ENCODE assay signal across 23 cellular contexts in genomic region chr6:143501851-143502250, GRCh38. TPM values are rescaled to one million over a fixed set of nuclear protein-coding genes. Genes with fewer than 3 reads are reported as not detected.
DNase-seq lines count a peak whose midpoint lies in the region; ATAC-seq and TF ChIP-seq lines count a peak whose summit lies in the region.
"Had no signal": no experiment of that assay in that cellular context is flagged by ENCODE, and none has a peak within 500 bp of the region (broad histone marks: within the 10 kb centered on the region; RNA-seq: fewer than 3 reads in every experiment).

No MANE protein-coding gene starts in this region.

- H4K20me1 ChIP-seq in GM23248 (ENCODE audit: insufficient read depth) (no peaks in the 10 kb centered on the region), hepatocyte (ENCODE audit: insufficient read depth, poor library complexity, severe bottlenecking) (no peaks in the 10 kb centered on the region)
- H4K20me1 ChIP-seq: BLaER1 treated with 17β-estradiol and CSF1 and Interleukin-3, amounts not matched to agents 10 nM and 100 nM had no signal

- H3K4me3 ChIP-seq in GM23248 (no peak overlapping the region), hepatocyte (no peak overlapping the region)
- H3K4me3 ChIP-seq: BLaER1 treated with 17β-estradiol and CSF1 and Interleukin-3, amounts not matched to agents 10 nM and 100 nM; esophagus muscularis mucosa; lung; uterus had no signal

- in situ Hi-C loops in GM23248 (cut with MboI) (no loop called here), SK-MEL-5 (cut with HindIII; ENCODE audit: low pct_unique_long_range_greater_than_20kb, low sequenced_read_pairs) (no loop called here)

- peak; percentile 25 for TF ChIP-seq CTCF in hepatocyte (IDR thresholded peaks at IDR 0.05; ENCODE audit: poor library complexity)
- TF ChIP-seq CTCF in activated CD8-positive, alpha-beta T cell treated with anti-CD3 and anti-CD28 coated beads for 36 hours (IDR thresholded peaks at IDR 0.05): no peak

- H3K9me2 ChIP-seq in GM23248 (ENCODE audit: insufficient read depth): no peaks in the 10 kb centered on the region
- no peaks in the 10 kb centered on the region for H3K9me2 ChIP-seq in hepatocyte (replicated peaks; ENCODE audit: insufficient read depth)

- no peak overlapping the region for H3K27ac Mint-ChIP-seq in activated CD8-positive, alpha-beta T cell treated with anti-CD3 and anti-CD28 coated beads for 36 hours
- H3K27ac Mint-ChIP-seq: activated CD4-positive, alpha-beta memory T cell treated with anti-CD3 and anti-CD28 coated beads, Interleukin-2, amount 10 ng/mL, durations not matched to agents 7 days and 5 days; activated naive CD4-positive, alpha-beta T cell treated with anti-CD3 and anti-CD28 coated beads, Interleukin-2, amount 50 U/mL, for 72 hours; brain; T-helper 1 cell treated with Interleukin-12 subunit alpha and Interleukin-12 subunit beta and Interleukin-4 antibody, amounts not matched to agents 30 μg/mL and 1 μg/mL, for 36 hours had no signal

- POLR2A ChIA-PET in activated CD8-positive, alpha-beta T cell treated with anti-CD3 and anti-CD28 coated beads for 36 hours (lab: Charles Lee): no interaction called here

- H3K27me3 ChIP-seq in GM23248 (replicated peaks; ENCODE audit: insufficient read depth): no peaks in the 10 kb centered on the region
- H3K27me3 ChIP-seq in hepatocyte: no peaks in the 10 kb centered on the region
- H3K27me3 ChIP-seq: BLaER1 treated with 17β-estradiol and CSF1 and Interleukin-3, amounts not matched to agents 10 nM and 100 nM; esophagus muscularis mucosa; uterus had no signal

- no peaks in the 10 kb centered on the region for H3F3A ChIP-seq in GM23248 (ENCODE audit: insufficient read depth)

- H3K36me3 ChIP-seq in GM23248 (ENCODE audit: low read depth): peaks cover 11% of the 10 kb centered on the region; the same call in 1 of the 2 replicates
- no peaks in the 10 kb centered on the region for H3K36me3 ChIP-seq in hepatocyte (replicated peaks; ENCODE audit: insufficient read depth, low read depth)
- H3K36me3 ChIP-seq: uterus, WERI-Rb-1 had no signal

- no peaks in the 10 kb centered on the region for H3K4me1 ChIP-seq in GM23248 (ENCODE audit: insufficient read depth)
- no peaks in the 10 kb centered on the region for H3K4me1 ChIP-seq in hepatocyte (ENCODE audit: insufficient read depth)
- H3K4me1 ChIP-seq: BLaER1 treated with 17β-estradiol and CSF1 and Interleukin-3, amounts not matched to agents 10 nM and 100 nM; esophagus muscularis mucosa; uterus had no signal

- no peaks in the 10 kb centered on the region for H3K27me3 Mint-ChIP-seq in activated CD8-positive, alpha-beta T cell treated with anti-CD3 and anti-CD28 coated beads for 36 hours
- H3K27me3 Mint-ChIP-seq: activated CD4-positive, alpha-beta memory T cell treated with anti-CD3 and anti-CD28 coated beads, Interleukin-2, amount 10 ng/mL, durations not matched to agents 7 days and 5 days; brain had no signal

- no peak overlapping the region for H3K9ac ChIP-seq in GM23248
- H3K9ac ChIP-seq: BLaER1 treated with 17β-estradiol and CSF1 and Interleukin-3, amounts not matched to agents 10 nM and 100 nM had no signal

- no peak overlapping the region for H2AFZ ChIP-seq in GM23248
- H2AFZ ChIP-seq in hepatocyte: no peak overlapping the region

- no peaks in the 10 kb centered on the region for H3K9me3 ChIP-seq in GM23248 (ENCODE audit: low read depth)
- H3K9me3 ChIP-seq in hepatocyte (ENCODE audit: low read depth): no peaks in the 10 kb centered on the region
- H3K9me3 ChIP-seq: BLaER1 treated with 17β-estradiol and CSF1 and Interleukin-3, amounts not matched to agents 10 nM and 100 nM; esophagus muscularis mucosa; uterus had no signal

- peaks cover 5% of the 10 kb centered on the region for H3K9me3 Mint-ChIP-seq in activated CD8-positive, alpha-beta T cell treated with anti-CD3 and anti-CD28 coated beads for 36 hours
- H3K9me3 Mint-ChIP-seq: activated T-cell treated with anti-CD3 and anti-CD28 coated beads, Interleukin-2, amount 50 U/mL, for 4 hours; brain; T-helper 1 cell treated with Interleukin-12 subunit alpha and Interleukin-12 subunit beta and Interleukin-4 antibody, amounts not matched to agents 30 μg/mL and 1 μg/mL, for 36 hours had no signal

- WGBS in GM23248 (ENCODE audit: low coverage in 1 of 2, low lambda C conversion rate in 2 of 2, missing lambda C conversion rate in 2 of 2), 2 experiments: 77 to 81% methylated on average over 2 of the region's 2 CpGs
- 85% methylated on average over 2 of the region's 2 CpGs for WGBS in hepatocyte (ENCODE audit: low lambda C conversion rate, missing lambda C conversion rate)

- peaks cover 26% of the 10 kb centered on the region for H3K36me3 Mint-ChIP-seq in activated CD8-positive, alpha-beta T cell treated with anti-CD3 and anti-CD28 coated beads for 36 hours (ENCODE audit: low read depth)

- CTCF ChIA-PET in activated CD8-positive, alpha-beta T cell treated with anti-CD3 and anti-CD28 coated beads for 36 hours (lab: Charles Lee): interaction anchor here (0.7 to 2.4 kb wide), 4 partner anchors 11 to 269 kb away, joined by 3 to 14 read pairs (median 3); partner anchors contain the start of gene FUCA2

- no peak overlapping the region for H3K4me3 Mint-ChIP-seq in activated CD8-positive, alpha-beta T cell treated with anti-CD3 and anti-CD28 coated beads for 36 hours
- H3K4me3 Mint-ChIP-seq: activated CD4-positive, alpha-beta memory T cell treated with anti-CD3 and anti-CD28 coated beads, Interleukin-2, amount 10 ng/mL, durations not matched to agents 7 days and 5 days; activated T-cell treated with anti-CD3 and anti-CD28 coated beads, Interleukin-2, amount 50 U/mL, for 4 hours; brain; T-helper 1 cell treated with Interleukin-12 subunit alpha and Interleukin-12 subunit beta and Interleukin-4 antibody, amounts not matched to agents 30 μg/mL and 1 μg/mL, for 36 hours had no signal

- H3K79me2 ChIP-seq in GM23248 (ENCODE audit: insufficient read depth) (no peaks in the 10 kb centered on the region; the same call in 1 of the 2 replicates), hepatocyte (peaks cover 11% of the 10 kb centered on the region)

- peaks cover 13% of the 10 kb centered on the region for H3K4me1 Mint-ChIP-seq in activated CD8-positive, alpha-beta T cell treated with anti-CD3 and anti-CD28 coated beads for 36 hours (ENCODE audit: low read depth)
- H3K4me1 Mint-ChIP-seq: brain had no signal

- ATAC-seq in activated CD8-positive, alpha-beta T cell treated with anti-CD3 and anti-CD28 coated beads for 36 hours: no peak
- ATAC-seq: activated naive CD4-positive, alpha-beta T cell treated with anti-CD3 and anti-CD28 coated beads, Interleukin-2, amount 50 U/mL, for 72 hours; activated T-cell treated with anti-CD3 and anti-CD28 coated beads, Interleukin-2, amount 50 U/mL, for 4 hours; Right ventricle myocardium inferior had no signal

- peak; percentile 11 for DNase-seq in Ammon's horn (ENCODE audit: low spot score)
- peak; percentile 11 for DNase-seq in GM23248
- DNase-seq in SK-MEL-5 (ENCODE audit: low read depth, low spot score): peak; percentile 37
- DNase-seq in hepatocyte (ENCODE audit: low spot score): no peak
- DNase-seq in HuH-7.5 (ENCODE audit: low spot score): no peak
- no peak for DNase-seq in mucosa of gallbladder (ENCODE audit: low spot score)
- no peak for DNase-seq in activated CD8-positive, alpha-beta T cell treated with anti-CD3 and anti-CD28 coated beads for 36 hours
- DNase-seq: activated CD4-positive, alpha-beta memory T cell treated with anti-CD3 and anti-CD28 coated beads, Interleukin-2, amount 10 ng/mL, durations not matched to agents 7 days and 5 days; activated T-cell treated with anti-CD3 and anti-CD28 coated beads, Interleukin-2, amount 50 U/mL, for 4 hours; DMS 273 treated with DMSO at 0.1 percent for 48 hours; KG1; NCI-H345; posterior cingulate gyrus; stimulated activated CD4-positive, alpha-beta T cell treated with anti-CD3 and anti-CD28 coated beads, Interleukin-4, amount 100 ng/mL, for 1 hour; uterus; WERI-Rb-1 had no signal

- intact Hi-C loops in activated CD8-positive, alpha-beta T cell treated with anti-CD3 and anti-CD28 coated beads for 36 hours (cut with micrococcal nuclease): no loop called here

- no peak overlapping the region for H3K27ac ChIP-seq in GM23248
- H3K27ac ChIP-seq in hepatocyte: no peak overlapping the region
- H3K27ac ChIP-seq: BLaER1 treated with 17β-estradiol and CSF1 and Interleukin-3, amounts not matched to agents 10 nM and 100 nM; esophagus muscularis mucosa; uterus; WERI-Rb-1 had no signal

- no peak overlapping the region for H3K4me2 ChIP-seq in GM23248 (ENCODE audit: unreplicated experiment)
- no peak overlapping the region for H3K4me2 ChIP-seq in hepatocyte
- H3K4me2 ChIP-seq: BLaER1 treated with 17β-estradiol and CSF1 and Interleukin-3, amounts not matched to agents 10 nM and 100 nM had no signal

RNA-seq across cellular contexts. Expression of gene FUCA2, which starts 9.7 kb away (rescaled TPM):
- 57.2 and 63.0 TPM in 2 replicates for total RNA-seq in GM23248 (2014; rRNA removed; shearing (Covaris generic))
- 108 and 111 TPM in 2 replicates for polyA plus RNA-seq in GM23248 (2016; fragmentation: Nextera tagmentation; extraction: Ambion mirVana)
- total RNA-seq in SK-MEL-5 (2014; rRNA removed; shearing (Covaris generic)): 42.1 and 44.7 TPM in 2 replicates
- polyA plus RNA-seq in SK-MEL-5 (2015; cell fraction: cytosol; rRNA removed): 40.1 and 47.4 TPM in 2 replicates
- polyA plus RNA-seq in SK-MEL-5 (2015; cell fraction: nucleus; rRNA removed): 12.2 and 22.3 TPM in 2 replicates
- 117 TPM in 2 replicates for total RNA-seq in hepatocyte
- 141 and 142 TPM in 2 replicates for polyA plus RNA-seq in hepatocyte
- total RNA-seq in mucosa of gallbladder: 62.7 TPM
- total RNA-seq in activated CD8-positive, alpha-beta T cell treated with anti-CD3 and anti-CD28 coated beads for 36 hours: 1 to 10 TPM; 6.6 to 8.5 TPM

RNA-seq across cellular contexts. Expression of gene PEX3, which starts 51.2 kb away (rescaled TPM):
- 15.0 and 20.1 TPM in 2 replicates for total RNA-seq in GM23248 (2014; rRNA removed; shearing (Covaris generic))
- polyA plus RNA-seq in GM23248 (2016; fragmentation: Nextera tagmentation; extraction: Ambion mirVana) (32.8 and 35.0 TPM in 2 replicates), hepatocyte (23.4 and 24.5 TPM in 2 replicates)
- 13.0 and 17.5 TPM in 2 replicates for total RNA-seq in SK-MEL-5 (2014; rRNA removed; shearing (Covaris generic))
- 11.8 and 12.2 TPM in 2 replicates for polyA plus RNA-seq in SK-MEL-5 (2015; cell fraction: cytosol; rRNA removed)
- polyA plus RNA-seq in SK-MEL-5 (2015; cell fraction: nucleus; rRNA removed): 17.0 and 23.0 TPM in 2 replicates
- total RNA-seq in hepatocyte (19.0 and 23.2 TPM in 2 replicates), mucosa of gallbladder (14.7 TPM)
- 10 to 100 TPM; 24.9 to 33.6 TPM for total RNA-seq in activated CD8-positive, alpha-beta T cell treated with anti-CD3 and anti-CD28 coated beads for 36 hours

RNA-seq across cellular contexts. Expression of gene ADAT2, which starts 51.4 kb away (rescaled TPM):
- total RNA-seq in GM23248 (2014; rRNA removed; shearing (Covaris generic)): 3.2 and 3.4 TPM in 2 replicates
- polyA plus RNA-seq in GM23248 (2016; fragmentation: Nextera tagmentation; extraction: Ambion mirVana) (3.7 and 4.2 TPM in 2 replicates), hepatocyte (3.1 and 4.8 TPM in 2 replicates)
- 7.0 and 11.2 TPM in 2 replicates for total RNA-seq in SK-MEL-5 (2014; rRNA removed; shearing (Covaris generic))
- polyA plus RNA-seq in SK-MEL-5 (2015; cell fraction: cytosol; rRNA removed): 3.0 and 7.0 TPM in 2 replicates
- polyA plus RNA-seq in SK-MEL-5 (2015; cell fraction: nucleus; rRNA removed): 165 and 180 TPM in 2 replicates
- total RNA-seq in hepatocyte (3.4 and 4.2 TPM in 2 replicates), mucosa of gallbladder (2.5 TPM)
- total RNA-seq in activated CD8-positive, alpha-beta T cell treated with anti-CD3 and anti-CD28 coated beads for 36 hours: 10 to 100 TPM; 35.9 to 40.8 TPM

Comparison
In these comparisons a context has a peak if more than half of its experiments do, and no peak if none do; other contexts are left out.
1. DNase-seq: peak in Ammon's horn (single experiment), GM23248 (single experiment) and SK-MEL-5 (single experiment); none in hepatocyte (single experiment), HuH-7.5 (single experiment), mucosa of gallbladder (single experiment) and activated CD8-positive, alpha-beta T cell treated with anti-CD3 and anti-CD28 coated beads for 36 hours (single experiment).